10 cellular contexts compared by ENCODE assay signal in the genomic region with DNA sequence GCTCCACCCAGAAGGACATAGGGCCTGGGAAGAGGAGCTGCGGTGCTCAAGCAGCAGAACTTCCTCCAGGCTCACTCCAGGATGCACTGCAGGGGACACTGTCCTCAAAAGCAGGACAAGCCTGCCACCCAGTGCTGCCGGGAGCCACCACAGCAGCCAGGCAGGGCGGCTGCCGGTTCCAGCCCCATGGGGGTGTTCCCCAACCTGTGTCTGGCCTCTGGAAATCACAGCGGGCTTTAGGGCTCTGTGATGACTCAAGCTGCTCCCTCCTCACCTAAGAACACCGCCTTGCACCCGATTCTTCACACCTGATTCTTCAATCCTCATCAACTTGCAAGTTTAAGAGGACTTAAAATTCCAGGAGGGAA.
DNase-seq lines count a peak whose midpoint lies in the region; ATAC-seq and TF ChIP-seq lines count a peak whose summit lies in the region.
"Had no signal": no experiment of that assay in that cellular context is flagged by ENCODE, and none has a peak within 500 bp of the region (broad histone marks: within the 10 kb centered on the region; RNA-seq: fewer than 3 reads in every experiment).

No MANE protein-coding gene starts in this region.

- intact Hi-C loops in colonic mucosa (cut with DNase I): no loop called here

- H3K36me3 Mint-ChIP-seq in activated CD4-positive, alpha-beta memory T cell treated with anti-CD3 and anti-CD28 coated beads, Interleukin-2, amount 10 ng/mL, durations not matched to agents 7 days and 5 days (ENCODE audit: low read depth): no peaks in the 10 kb centered on the region
- H3K36me3 Mint-ChIP-seq in neural progenitor cell: no peaks in the 10 kb centered on the region

- POLR2A ChIA-PET in activated CD4-positive, alpha-beta memory T cell treated with anti-CD3 and anti-CD28 coated beads, Interleukin-2, amount 10 ng/mL, durations not matched to agents 7 days and 5 days (lab: Charles Lee): no interaction called here

- H3K4me3 Mint-ChIP-seq in activated CD4-positive, alpha-beta memory T cell treated with anti-CD3 and anti-CD28 coated beads, Interleukin-2, amount 10 ng/mL, durations not matched to agents 7 days and 5 days: no peak overlapping the region
- no peak overlapping the region for H3K4me3 Mint-ChIP-seq in neural progenitor cell
- H3K4me3 Mint-ChIP-seq: CD4-positive, alpha-beta T cell had no signal

- TF ChIP-seq CTCF in neural progenitor cell (IDR thresholded peaks at IDR 0.05) (peak; percentile 38), colonic mucosa (IDR thresholded peaks at IDR 0.05) (no peak)

- no peak overlapping the region for H2AFZ ChIP-seq in neural progenitor cell (replicated peaks)

- H3K4me3 ChIP-seq in neural progenitor cell (no peak overlapping the region), colonic mucosa (no peak overlapping the region)

- H3K27me3 ChIP-seq in neural progenitor cell (peaks cover 43% of the 10 kb centered on the region), colonic mucosa (no peaks in the 10 kb centered on the region)

- no peaks in the 10 kb centered on the region for H4K20me1 ChIP-seq in neural progenitor cell (ENCODE audit: low read depth)

- peak; percentile 10 for DNase-seq in SKM-1 treated with dmso at 0.1 percent for 144 hours (lab: John Stamatoyannopoulos, UW; ENCODE audit: unreplicated experiment)
- no peak for DNase-seq in SKM-1 (lab: John Stamatoyannopoulos, UW; ENCODE audit: unreplicated experiment)
- DNase-seq in M059J (ENCODE audit: low read depth): peak; percentile 12
- DNase-seq in activated CD4-positive, alpha-beta memory T cell treated with anti-CD3 and anti-CD28 coated beads, Interleukin-2, amount 10 ng/mL, durations not matched to agents 7 days and 5 days: peak; percentile 39
- DNase-seq in neural progenitor cell (ENCODE audit: low spot score): peak; percentile 46
- DNase-seq in colonic mucosa: no peak
- no peak for DNase-seq in HK-2 (ENCODE audit: unreplicated experiment)
- DNase-seq: CD4-positive, alpha-beta T cell; NCI-H1092 had no signal

- H3K4me2 ChIP-seq in neural progenitor cell: no peak overlapping the region

- no peak overlapping the region for H3K9ac ChIP-seq in neural progenitor cell
- no peak overlapping the region for H3K9ac ChIP-seq in colonic mucosa (ENCODE audit: low read depth in 2 of 2, low read length in 2 of 2)

- H3F3A ChIP-seq in neural progenitor cell (ENCODE audit: low read depth): no peaks in the 10 kb centered on the region

- H3K27ac ChIP-seq in neural progenitor cell (no peak overlapping the region), colonic mucosa (no peak overlapping the region)

- H3K9me3 ChIP-seq in neural progenitor cell (ENCODE audit: low read depth) (no peaks in the 10 kb centered on the region), colonic mucosa (no peaks in the 10 kb centered on the region)

- CTCF ChIA-PET in activated CD4-positive, alpha-beta memory T cell treated with anti-CD3 and anti-CD28 coated beads, Interleukin-2, amount 10 ng/mL, durations not matched to agents 7 days and 5 days (lab: Charles Lee): no interaction called here

- no peaks in the 10 kb centered on the region for H3K9me3 Mint-ChIP-seq in activated CD4-positive, alpha-beta memory T cell treated with anti-CD3 and anti-CD28 coated beads, Interleukin-2, amount 10 ng/mL, durations not matched to agents 7 days and 5 days
- no peaks in the 10 kb centered on the region for H3K9me3 Mint-ChIP-seq in neural progenitor cell
- H3K9me3 Mint-ChIP-seq: CD4-positive, alpha-beta T cell had no signal

- H3K4me1 ChIP-seq in neural progenitor cell (peaks cover 6% of the 10 kb centered on the region), colonic mucosa (no peaks in the 10 kb centered on the region)

- H3K79me2 ChIP-seq in neural progenitor cell (ENCODE audit: low read depth): no peaks in the 10 kb centered on the region

- peaks cover 4% of the 10 kb centered on the region for H3K27me3 Mint-ChIP-seq in activated CD4-positive, alpha-beta memory T cell treated with anti-CD3 and anti-CD28 coated beads, Interleukin-2, amount 10 ng/mL, durations not matched to agents 7 days and 5 days
- H3K27me3 Mint-ChIP-seq in neural progenitor cell (ENCODE audit: insufficient read depth, low read depth): peaks cover 20% of the 10 kb centered on the region

- no peak overlapping the region for H3K27ac Mint-ChIP-seq in activated CD4-positive, alpha-beta memory T cell treated with anti-CD3 and anti-CD28 coated beads, Interleukin-2, amount 10 ng/mL, durations not matched to agents 7 days and 5 days
- H3K27ac Mint-ChIP-seq in neural progenitor cell: no peak overlapping the region
- H3K27ac Mint-ChIP-seq: CD4-positive, alpha-beta T cell had no signal

- H3K36me3 ChIP-seq in neural progenitor cell (no peaks in the 10 kb centered on the region), colonic mucosa (no peaks in the 10 kb centered on the region)

- ATAC-seq in GM19467 (IDR thresholded peaks at IDR 0.05; ENCODE audit: unreplicated experiment): no peak

- H3K4me1 Mint-ChIP-seq in activated CD4-positive, alpha-beta memory T cell treated with anti-CD3 and anti-CD28 coated beads, Interleukin-2, amount 10 ng/mL, durations not matched to agents 7 days and 5 days: no peaks in the 10 kb centered on the region
- H3K4me1 Mint-ChIP-seq in neural progenitor cell: no peaks in the 10 kb centered on the region

Comparison
In these comparisons a context has a peak if more than half of its experiments do, and no peak if none do; other contexts are left out.
1. DNase-seq: peak in SKM-1 treated with dmso at 0.1 percent for 144 hours (single experiment), M059J (single experiment), activated CD4-positive, alpha-beta memory T cell treated with anti-CD3 and anti-CD28 coated beads, Interleukin-2, amount 10 ng/mL, durations not matched to agents 7 days and 5 days (single experiment) and neural progenitor cell (single experiment); none in SKM-1 (single experiment), colonic mucosa (single experiment) and HK-2 (single experiment).